ENCODE assay signal across 9 cellular contexts in genomic region chr14:81453166-81453766, GRCh38. TPM values are rescaled to one million over a fixed set of nuclear protein-coding genes. Genes with fewer than 3 reads are reported as not detected.
A peak's percentile ranks its signal among the peaks of the same experiment; 100 is the strongest.
DNase-seq lines count a peak whose midpoint lies in the region; ATAC-seq and TF ChIP-seq lines count a peak whose summit lies in the region.
"Had no signal": no experiment of that assay in that cellular context is flagged by ENCODE, and none has a peak within 500 bp of the region (broad histone marks: within the 10 kb centered on the region; RNA-seq: fewer than 3 reads in every experiment).

No MANE protein-coding gene starts in this region.

- 19 to 21% (median 20%) methylated on average over 8 of the region's 8 CpGs for WGBS in psoas muscle, 3 donors

- H3K4me2 ChIP-seq in OCI-LY3 (ENCODE audit: low read length) = peak overlapping the region; percentile 66

- TF ChIP-seq CTCF in OCI-LY3 (IDR thresholded peaks at IDR 0.05; ENCODE audit: low read depth, low read length) (peak; percentile 89), glutamatergic neuron (IDR thresholded peaks at IDR 0.05; ENCODE audit: partially characterized antibody, unreplicated experiment) (peak; percentile 87), psoas muscle (IDR thresholded peaks at IDR 0.05) (peak; percentile 91)

- no peaks in the 10 kb centered on the region for H3K9me3 ChIP-seq in OCI-LY3 (ENCODE audit: insufficient read depth, low read length)
- no peaks in the 10 kb centered on the region for H3K9me3 ChIP-seq in psoas muscle

- no peaks in the 10 kb centered on the region for H4K20me1 ChIP-seq in OCI-LY3 (ENCODE audit: insufficient read depth, low read length)

- ATAC-seq in GM19467 (IDR thresholded peaks at IDR 0.05; ENCODE audit: unreplicated experiment) (peak; percentile 54), HG03571 (IDR thresholded peaks at IDR 0.05; ENCODE audit: unreplicated experiment) (peak; percentile 47), psoas muscle (peak; percentile 39 to 70 (median 65))

- H3K27me3 Mint-ChIP-seq in activated naive CD4-positive, alpha-beta T cell treated with anti-CD3 and anti-CD28 coated beads for 36 hours (ENCODE audit: low read depth) = peaks cover 11% of the 10 kb centered on the region
- peaks cover 8% of the 10 kb centered on the region for H3K27me3 Mint-ChIP-seq in glutamatergic neuron (ENCODE audit: unreplicated experiment)

- peaks cover 27% of the 10 kb centered on the region for H3K27me3 ChIP-seq in OCI-LY3 (ENCODE audit: low read depth, low read length)
- no peaks in the 10 kb centered on the region for H3K27me3 ChIP-seq in psoas muscle (ENCODE audit: insufficient read depth in 3 of 3, low read length in 2 of 3)

- intact Hi-C loops in activated naive CD4-positive, alpha-beta T cell treated with anti-CD3 and anti-CD28 coated beads for 36 hours (cut with micrococcal nuclease) = loop anchor here (1.0 kb wide), 5 partner anchors 11 to 499 kb away; no protein-coding TSS in a partner anchor
- intact Hi-C loops in psoas muscle (cut with DNase I) = loop anchor here (1.0 to 5.0 kb wide), 3 partner anchors 182 to 231 kb away; partner anchors contain the start of gene GTF2A1 (in 1 of the 2)

- H3K4me1 Mint-ChIP-seq in activated naive CD4-positive, alpha-beta T cell treated with anti-CD3 and anti-CD28 coated beads for 36 hours (ENCODE audit: low read depth) = peaks cover 13% of the 10 kb centered on the region
- H3K4me1 Mint-ChIP-seq in glutamatergic neuron (ENCODE audit: low read depth, unreplicated experiment) = peaks cover 50% of the 10 kb centered on the region

- DNase-seq in DMS 273 treated with DMSO at 0.1 percent for 48 hours (lab: John Stamatoyannopoulos, UW) = peak; percentile 45
- peak; percentile 69 for DNase-seq in activated naive CD4-positive, alpha-beta T cell treated with anti-CD3 and anti-CD28 coated beads for 36 hours
- peak; percentile 69 for DNase-seq in glutamatergic neuron
- peak; percentile 40 to 69 for DNase-seq in psoas muscle
- DNase-seq in ecto neural progenitor cell (ENCODE audit: low spot score) = no peak

- H2AFZ ChIP-seq in OCI-LY3 (ENCODE audit: low read depth, low read length) = peak overlapping the region; percentile 83; the same call in 1 of the 2 replicates

- no peak overlapping the region for H3K27ac ChIP-seq in OCI-LY3 (ENCODE audit: low read length)
- peak overlapping the region; percentile 82 for H3K27ac ChIP-seq in psoas muscle

- no peaks in the 10 kb centered on the region for H3K9me3 Mint-ChIP-seq in activated naive CD4-positive, alpha-beta T cell treated with anti-CD3 and anti-CD28 coated beads for 36 hours
- H3K9me3 Mint-ChIP-seq in glutamatergic neuron (ENCODE audit: unreplicated experiment) = peaks cover 15% of the 10 kb centered on the region

- CTCF ChIA-PET in activated naive CD4-positive, alpha-beta T cell treated with anti-CD3 and anti-CD28 coated beads for 36 hours (lab: Charles Lee) = interaction anchor here (0.6 to 7.1 kb wide), 23 partner anchors 9 to 526 kb away, joined by 3 to 100 read pairs (median 4); no protein-coding TSS in a partner anchor

- no peak overlapping the region for H3K9ac ChIP-seq in OCI-LY3 (ENCODE audit: low read length)

- H3K4me1 ChIP-seq in OCI-LY3 (ENCODE audit: low read length) (peaks cover 11% of the 10 kb centered on the region), psoas muscle (peaks cover 34% of the 10 kb centered on the region)

- H3K36me3 Mint-ChIP-seq in activated naive CD4-positive, alpha-beta T cell treated with anti-CD3 and anti-CD28 coated beads for 36 hours (ENCODE audit: low read depth) = no peaks in the 10 kb centered on the region
- H3K36me3 Mint-ChIP-seq in glutamatergic neuron (ENCODE audit: unreplicated experiment) = no peaks in the 10 kb centered on the region
- H3K36me3 Mint-ChIP-seq: activated naive CD8-positive, alpha-beta T cell had no signal

- no peaks in the 10 kb centered on the region for H3K79me2 ChIP-seq in OCI-LY3 (ENCODE audit: low read length)

- no peak overlapping the region for H3K4me3 Mint-ChIP-seq in activated naive CD4-positive, alpha-beta T cell treated with anti-CD3 and anti-CD28 coated beads for 36 hours
- peak overlapping the region; percentile 56 for H3K4me3 Mint-ChIP-seq in glutamatergic neuron (ENCODE audit: unreplicated experiment)
- H3K4me3 Mint-ChIP-seq: activated naive CD8-positive, alpha-beta T cell had no signal

- H3K36me3 ChIP-seq in OCI-LY3 (replicated peaks; ENCODE audit: low read depth, low read length) (no peaks in the 10 kb centered on the region), psoas muscle (ENCODE audit: insufficient read depth in 1 of 2, low read depth in 1 of 2) (no peaks in the 10 kb centered on the region)

- H3K4me3 ChIP-seq in OCI-LY3 (ENCODE audit: low read length) (peak overlapping the region; percentile 58; the same call in 1 of the 2 replicates), psoas muscle (peak overlapping the region; percentile 35)

- no peak overlapping the region for H3K27ac Mint-ChIP-seq in activated naive CD4-positive, alpha-beta T cell treated with anti-CD3 and anti-CD28 coated beads for 36 hours
- H3K27ac Mint-ChIP-seq in glutamatergic neuron (ENCODE audit: unreplicated experiment) = peak overlapping the region; percentile 75
- H3K27ac Mint-ChIP-seq: activated naive CD8-positive, alpha-beta T cell had no signal

RNA-seq across cellular contexts. Expression of gene STON2, which starts 53.1 kb away (rescaled TPM):
- under 1 TPM; 0.12 to 0.14 TPM for total RNA-seq in activated naive CD4-positive, alpha-beta T cell treated with anti-CD3 and anti-CD28 coated beads for 36 hours
- total RNA-seq in glutamatergic neuron (ENCODE audit: unreplicated experiment) (278 TPM), psoas muscle (100 to 1,000 TPM in 1 of 4 donors, 10 to 100 TPM in 3; 37.4 to 147 (median 77.1) TPM)
- 10 to 100 TPM in 1 of 3 donors, 1 to 10 TPM in 2; 4.8 to 18.2 (median 6.2) TPM for polyA plus RNA-seq in psoas muscle

Comparison
In these comparisons a context has a peak if more than half of its experiments do, and no peak if none do; other contexts are left out.
1. RNA of gene STON2, which starts 53.1 kb away (total RNA-seq): 278 TPM in glutamatergic neuron (single experiment) and 37.4 to 147 TPM in psoas muscle; 0.12 to 0.14 TPM in activated naive CD4-positive, alpha-beta T cell treated with anti-CD3 and anti-CD28 coated beads for 36 hours; every median in the first group is over 10 times any median in the second.
2. Peak in every context shown above with its lines, with median percentiles within 50 percentile points of each other: ATAC-seq and CTCF ChIP-seq.